ENCODE assay signal across 1 cellular context in genomic region chr5:158695595-158696330, GRCh38.
TF ChIP-seq lines count a peak whose summit lies in the region.

No MANE protein-coding gene starts in this region.

TF ChIP-seq in WTC11, 78 proteins besides CTCF, POLR2A, EP300 and RAD21 (continued from another document):
- TF ChIP-seq ZNF425 (CRISPR knock-in tag; conservative IDR thresholded peaks at IDR 0.05) (no peak), NFYB (CRISPR knock-in tag; conservative IDR thresholded peaks at IDR 0.05; ENCODE audit: low read depth) (no peak), ZNF121 (CRISPR knock-in tag; IDR thresholded peaks at IDR 0.05) (no peak), HMGA2 (CRISPR knock-in tag; IDR thresholded peaks at IDR 0.05) (no peak), SMAD4 (CRISPR knock-in tag; IDR thresholded peaks at IDR 0.05) (no peak), GABPB1 (CRISPR knock-in tag; IDR thresholded peaks at IDR 0.05) (no peak), ATF1 (CRISPR knock-in tag; IDR thresholded peaks at IDR 0.05) (no peak), JAZF1 (CRISPR knock-in tag; IDR thresholded peaks at IDR 0.05) (no peak)
- TF ChIP-seq, protein P1, sequence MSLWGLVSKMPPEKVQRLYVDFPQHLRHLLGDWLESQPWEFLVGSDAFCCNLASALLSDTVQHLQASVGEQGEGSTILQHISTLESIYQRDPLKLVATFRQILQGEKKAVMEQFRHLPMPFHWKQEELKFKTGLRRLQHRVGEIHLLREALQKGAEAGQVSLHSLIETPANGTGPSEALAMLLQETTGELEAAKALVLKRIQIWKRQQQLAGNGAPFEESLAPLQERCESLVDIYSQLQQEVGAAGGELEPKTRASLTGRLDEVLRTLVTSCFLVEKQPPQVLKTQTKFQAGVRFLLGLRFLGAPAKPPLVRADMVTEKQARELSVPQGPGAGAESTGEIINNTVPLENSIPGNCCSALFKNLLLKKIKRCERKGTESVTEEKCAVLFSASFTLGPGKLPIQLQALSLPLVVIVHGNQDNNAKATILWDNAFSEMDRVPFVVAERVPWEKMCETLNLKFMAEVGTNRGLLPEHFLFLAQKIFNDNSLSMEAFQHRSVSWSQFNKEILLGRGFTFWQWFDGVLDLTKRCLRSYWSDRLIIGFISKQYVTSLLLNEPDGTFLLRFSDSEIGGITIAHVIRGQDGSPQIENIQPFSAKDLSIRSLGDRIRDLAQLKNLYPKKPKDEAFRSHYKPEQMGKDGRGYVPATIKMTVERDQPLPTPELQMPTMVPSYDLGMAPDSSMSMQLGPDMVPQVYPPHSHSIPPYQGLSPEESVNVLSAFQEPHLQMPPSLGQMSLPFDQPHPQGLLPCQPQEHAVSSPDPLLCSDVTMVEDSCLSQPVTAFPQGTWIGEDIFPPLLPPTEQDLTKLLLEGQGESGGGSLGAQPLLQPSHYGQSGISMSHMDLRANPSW (CRISPR knock-in tag; conservative IDR thresholded peaks at IDR 0.05; ENCODE audit: low read depth) = no peak
- TF ChIP-seq, protein P2, sequence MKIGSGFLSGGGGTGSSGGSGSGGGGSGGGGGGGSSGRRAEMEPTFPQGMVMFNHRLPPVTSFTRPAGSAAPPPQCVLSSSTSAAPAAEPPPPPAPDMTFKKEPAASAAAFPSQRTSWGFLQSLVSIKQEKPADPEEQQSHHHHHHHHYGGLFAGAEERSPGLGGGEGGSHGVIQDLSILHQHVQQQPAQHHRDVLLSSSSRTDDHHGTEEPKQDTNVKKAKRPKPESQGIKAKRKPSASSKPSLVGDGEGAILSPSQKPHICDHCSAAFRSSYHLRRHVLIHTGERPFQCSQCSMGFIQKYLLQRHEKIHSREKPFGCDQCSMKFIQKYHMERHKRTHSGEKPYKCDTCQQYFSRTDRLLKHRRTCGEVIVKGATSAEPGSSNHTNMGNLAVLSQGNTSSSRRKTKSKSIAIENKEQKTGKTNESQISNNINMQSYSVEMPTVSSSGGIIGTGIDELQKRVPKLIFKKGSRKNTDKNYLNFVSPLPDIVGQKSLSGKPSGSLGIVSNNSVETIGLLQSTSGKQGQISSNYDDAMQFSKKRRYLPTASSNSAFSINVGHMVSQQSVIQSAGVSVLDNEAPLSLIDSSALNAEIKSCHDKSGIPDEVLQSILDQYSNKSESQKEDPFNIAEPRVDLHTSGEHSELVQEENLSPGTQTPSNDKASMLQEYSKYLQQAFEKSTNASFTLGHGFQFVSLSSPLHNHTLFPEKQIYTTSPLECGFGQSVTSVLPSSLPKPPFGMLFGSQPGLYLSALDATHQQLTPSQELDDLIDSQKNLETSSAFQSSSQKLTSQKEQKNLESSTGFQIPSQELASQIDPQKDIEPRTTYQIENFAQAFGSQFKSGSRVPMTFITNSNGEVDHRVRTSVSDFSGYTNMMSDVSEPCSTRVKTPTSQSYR (CRISPR knock-in tag; IDR thresholded peaks at IDR 0.05) = no peak
